27 cellular contexts compared by ENCODE assay signal in genomic region chr7:26459794-26460193, GRCh38.
"Had no signal": no experiment of that assay in that cellular context is flagged by ENCODE, and none has a peak within 500 bp of the region (broad histone marks: within the 10 kb centered on the region; RNA-seq: fewer than 3 reads in every experiment).

No MANE protein-coding gene starts in this region.

- H3K27ac ChIP-seq: breast epithelium, SK-N-MC, WERI-Rb-1 had no signal

- H3K27me3 ChIP-seq: breast epithelium, SJCRH30 had no signal

- H3K9me3 ChIP-seq: breast epithelium, SJCRH30 had no signal

- H3K4me1 ChIP-seq: breast epithelium had no signal

- H3K4me3 ChIP-seq: breast epithelium, SJCRH30, SK-N-MC had no signal

- ATAC-seq: activated CD8-positive, alpha-beta memory T cell treated with anti-CD3 and anti-CD28 coated beads, Interleukin-2, amount 10 ng/mL, durations not matched to agents 7 days and 5 days had no signal

- H3K36me3 ChIP-seq: breast epithelium, SJCRH30, WERI-Rb-1 had no signal

- DNase-seq: activated CD4-positive, alpha-beta memory T cell treated with anti-CD3 and anti-CD28 coated beads, Interleukin-2, amount 10 ng/mL, durations not matched to agents 7 days and 5 days; activated CD4-positive, alpha-beta T cell treated with anti-CD3 and anti-CD28 coated beads for 1 hour; activated CD4-positive, alpha-beta T cell treated with anti-CD3 and anti-CD28 coated beads for 48 hours; activated CD4-positive, CD25-positive, alpha-beta regulatory T cell; activated CD8-positive, alpha-beta memory T cell treated with anti-CD3 and anti-CD28 coated beads for 24 hours; activated CD8-positive, alpha-beta memory T cell treated with anti-CD3 and anti-CD28 coated beads, Interleukin-2, amount 10 ng/mL, durations not matched to agents 7 days and 5 days; activated CD8-positive, alpha-beta memory T cell treated with anti-CD3 and anti-CD28 coated beads, Interleukin-2, amount 50 U/mL, for 48 hours; activated effector memory CD4-positive, alpha-beta T cell treated with Interleukin-2 at 50 U/mL for 16 hours; activated naive CD4-positive, alpha-beta T cell; activated naive CD4-positive, alpha-beta T cell treated with anti-CD3 and anti-CD28 coated beads, Interleukin-2, amount 50 U/mL, for 16 hours; activated naive CD8-positive, alpha-beta T cell treated with anti-CD3 and anti-CD28 coated beads for 36 hours; activated T-cell treated with anti-CD3 and anti-CD28 coated beads, Interleukin-2, amount 50 U/mL, for 48 hours; amniotic stem cell; aorta; NCI-H1105; NCI-H1417 treated with DMSO at 0.1 percent for 48 hours; NCI-H187 treated with DMSO at 0.1 percent for 48 hours; NCI-H2081; NCI-H226; NCI-H446 treated with DMSO at 0.1 percent for 48 hours; NCI-H524 treated with DMSO at 0.1 percent for 48 hours; SHP77; T1000; WERI-Rb-1 had no signal
